In the genomic region with DNA sequence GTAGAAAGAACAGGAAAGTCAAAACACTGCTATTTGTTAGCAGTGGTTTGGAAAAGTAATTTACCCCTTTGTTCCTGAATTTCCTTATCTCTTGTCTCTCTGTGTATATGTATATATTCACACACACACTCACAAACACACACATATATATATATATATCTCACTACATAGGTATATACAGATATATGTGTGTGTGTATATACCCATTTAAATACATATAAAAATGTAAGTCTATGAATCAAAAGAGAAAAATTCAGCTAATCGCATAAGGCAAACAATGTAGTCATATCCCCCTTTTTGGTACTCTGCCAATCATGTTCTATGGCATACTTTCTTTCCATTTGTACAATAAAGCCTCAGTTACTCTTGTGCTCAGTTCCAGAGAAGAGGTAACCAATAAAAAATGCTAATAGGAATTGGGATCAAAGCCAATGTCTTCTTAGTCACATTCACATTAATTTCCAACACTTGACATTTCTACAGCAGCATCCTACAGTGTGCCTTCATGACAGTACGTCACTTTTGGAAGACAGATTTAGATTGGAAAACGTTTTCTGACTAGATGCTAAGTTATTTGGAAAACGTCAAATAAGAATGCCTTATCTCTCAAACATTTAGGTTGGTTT, we compare ENCODE assay signal across 21 cellular contexts.
DNase-seq lines count a peak whose midpoint lies in the region; TF ChIP-seq lines count a peak whose summit lies in the region.
"Had no signal": no experiment of that assay in that cellular context is flagged by ENCODE, and none has a peak within 500 bp of the region (broad histone marks: within the 10 kb centered on the region; RNA-seq: fewer than 3 reads in every experiment).

No MANE protein-coding gene starts in this region.

- in situ Hi-C loops in brain microvascular endothelial cell (cut with HindIII; ENCODE audit: low pct_ligation_motif_present, low sequenced_read_pairs), result no loop called here

- H2AFZ ChIP-seq in mesenchymal stem cell (ENCODE audit: low read depth, low read length), result no peak overlapping the region

- no peak overlapping the region for H3K18ac ChIP-seq in mesenchymal stem cell (ENCODE audit: low read depth in 1 of 2, low read length in 2 of 2)

- H3K27ac ChIP-seq in brain microvascular endothelial cell (no peak overlapping the region), mesenchymal stem cell (ENCODE audit: low read length, poor library complexity, severe bottlenecking) (no peak overlapping the region), prostate gland (no peak overlapping the region)
- H3K27ac ChIP-seq: heart right ventricle, thoracic aorta had no signal

- no peak for TF ChIP-seq POLR2A in prostate gland (IDR thresholded peaks at IDR 0.05)

- H3K4me2 ChIP-seq in mesenchymal stem cell (ENCODE audit: low read length, poor library complexity, severe bottlenecking), result no peak overlapping the region

- no peak overlapping the region for H2BK5ac ChIP-seq in mesenchymal stem cell (ENCODE audit: low read depth, low read length, poor library complexity, severe bottlenecking)

- H2BK15ac ChIP-seq in mesenchymal stem cell (ENCODE audit: low read depth, poor library complexity, severe bottlenecking), result no peak overlapping the region

- POLR2A ChIA-PET in HEK293T (lab: Yijun Ruan, JAX), result no interaction called here

- H3K27me3 ChIP-seq in brain microvascular endothelial cell (replicated peaks) (no peaks in the 10 kb centered on the region), mesenchymal stem cell (ENCODE audit: control insufficient read depth in 1 of 2, insufficient read depth in 1 of 2, low read length in 2 of 2) (no peaks in the 10 kb centered on the region), prostate gland (replicated peaks; ENCODE audit: insufficient read depth) (no peaks in the 10 kb centered on the region)
- H3K27me3 ChIP-seq: heart right ventricle had no signal

- no peak overlapping the region for H3K9ac ChIP-seq in mesenchymal stem cell (ENCODE audit: low read length)

- no peak overlapping the region for H2AK5ac ChIP-seq in mesenchymal stem cell (ENCODE audit: low read length, severe bottlenecking)

- 52% methylated on average over 4 of the region's 4 CpGs for whole genome bisulfite sequencing in mesenchymal stem cell
- 66% methylated on average over 4 of the region's 4 CpGs for WGBS in prostate gland

- H3K4me3 ChIP-seq in brain microvascular endothelial cell (ENCODE audit: low read depth, low read length) (no peak overlapping the region), mesenchymal stem cell (ENCODE audit: insufficient read depth in 1 of 2, low read depth in 1 of 2, low read length in 2 of 2) (no peak overlapping the region), prostate gland (no peak overlapping the region)
- H3K4me3 ChIP-seq: heart right ventricle, thoracic aorta had no signal

- H3K36me3 ChIP-seq in brain microvascular endothelial cell (replicated peaks) (no peaks in the 10 kb centered on the region), mesenchymal stem cell (ENCODE audit: control insufficient read depth in 1 of 2, insufficient read depth in 2 of 2, low read depth in 1 of 2, low read length in 2 of 2) (no peaks in the 10 kb centered on the region), prostate gland (no peaks in the 10 kb centered on the region)
- H3K36me3 ChIP-seq: heart right ventricle, thoracic aorta had no signal

- intact Hi-C loops in prostate gland (cut with DNase I), result loop anchor here (10.0 kb wide), 1 partner anchor 57 kb away; no protein-coding TSS in a partner anchor

- no peak overlapping the region for H3K23ac ChIP-seq in mesenchymal stem cell (ENCODE audit: low read length in 2 of 2)

- no peak overlapping the region for H2BK12ac ChIP-seq in mesenchymal stem cell (ENCODE audit: low read length in 2 of 2)

- CTCF ChIA-PET in HEK293T (lab: Yijun Ruan, JAX), result no interaction called here

- DNase-seq in EL, result peak; percentile 47
- peak; percentile 75 for DNase-seq in NCI-H226
- peak; percentile 65 for DNase-seq in brain microvascular endothelial cell
- peak; percentile 27 for DNase-seq in mesenchymal stem cell
- DNase-seq in NCI-H524 treated with DMSO at 0.1 percent for 48 hours (lab: John Stamatoyannopoulos, UW), result no peak
- no peak for DNase-seq in HEK293T (ENCODE audit: extremely low spot score)
- no peak for DNase-seq in prostate gland (ENCODE audit: low spot score)
- no peak for DNase-seq in GM20000 (ENCODE audit: low spot score)
- DNase-seq: activated CD4-positive, alpha-beta T cell treated with anti-CD3 and anti-CD28 coated beads for 48 hours; activated CD8-positive, alpha-beta memory T cell treated with anti-CD3 and anti-CD28 coated beads, Interleukin-2, amount 10 ng/mL, durations not matched to agents 7 days and 5 days; caudate nucleus; COR-L47; effector CD4-positive, alpha-beta T cell; heart right ventricle; immature natural killer cell; NCI-H2171 treated with DMSO at 0.1 percent for 48 hours; nucleus accumbens; retina; RPMI8226; SW 1271 had no signal

- no peak overlapping the region for H3K14ac ChIP-seq in mesenchymal stem cell (ENCODE audit: low read length in 2 of 2)

- no peak overlapping the region for H2BK120ac ChIP-seq in mesenchymal stem cell (ENCODE audit: low read depth, low read length)

- H3K9me3 ChIP-seq in mesenchymal stem cell (ENCODE audit: control insufficient read depth, low read length), result peaks cover 2% of the 10 kb centered on the region
- H3K9me3 ChIP-seq in prostate gland, result no peaks in the 10 kb centered on the region
- H3K9me3 ChIP-seq: thoracic aorta had no signal

- no peak for TF ChIP-seq CTCF in brain microvascular endothelial cell (IDR thresholded peaks at IDR 0.05; ENCODE audit: low read depth, low read length, missing control alignments)
- TF ChIP-seq CTCF in prostate gland (IDR thresholded peaks at IDR 0.05), result no peak
- no peak for TF ChIP-seq CTCF in GM20000 (IDR thresholded peaks at IDR 0.05; ENCODE audit: extremely low read depth, missing control alignments)

- no peaks in the 10 kb centered on the region for H3K79me1 ChIP-seq in mesenchymal stem cell (replicated peaks; ENCODE audit: low read length, poor library complexity, severe bottlenecking)

- no peak overlapping the region for H4K91ac ChIP-seq in mesenchymal stem cell (ENCODE audit: low read length)

- H4K8ac ChIP-seq in mesenchymal stem cell (ENCODE audit: low read length), result no peak overlapping the region

- no peak overlapping the region for H3K4ac ChIP-seq in mesenchymal stem cell (ENCODE audit: low read depth in 1 of 2, low read length in 2 of 2)

- no peaks in the 10 kb centered on the region for H3K4me1 ChIP-seq in mesenchymal stem cell (ENCODE audit: control insufficient read depth, insufficient read depth, low read depth, low read length)
- no peaks in the 10 kb centered on the region for H3K4me1 ChIP-seq in prostate gland (replicated peaks)
- H3K4me1 ChIP-seq: heart right ventricle had no signal

TF ChIP-seq in HEK293T, 16 proteins besides CTCF, POLR2A, EP300 and RAD21:
- TF ChIP-seq HDGF (IDR thresholded peaks at IDR 0.05; ENCODE audit: borderline replicate concordance), result no peak
- TF ChIP-seq LEF1 (IDR thresholded peaks at IDR 0.05; ENCODE audit: borderline replicate concordance), result no peak
- TF ChIP-seq L3MBTL2 (conservative IDR thresholded peaks at IDR 0.05), result no peak
- no peak for TF ChIP-seq ELF4 (IDR thresholded peaks at IDR 0.05)
- no peak for TF ChIP-seq BHLHE40 (IDR thresholded peaks at IDR 0.05; ENCODE audit: borderline replicate concordance)
- no peak for TF ChIP-seq FOXM1 (IDR thresholded peaks at IDR 0.05; ENCODE audit: borderline replicate concordance)
- TF ChIP-seq TARDBP (IDR thresholded peaks at IDR 0.05), result no peak
- no peak for TF ChIP-seq FOXA1 (IDR thresholded peaks at IDR 0.05)
- no peak for TF ChIP-seq SUZ12 (IDR thresholded peaks at IDR 0.05)
- TF ChIP-seq ARNT (IDR thresholded peaks at IDR 0.05), result no peak
- TF ChIP-seq, protein P1, sequence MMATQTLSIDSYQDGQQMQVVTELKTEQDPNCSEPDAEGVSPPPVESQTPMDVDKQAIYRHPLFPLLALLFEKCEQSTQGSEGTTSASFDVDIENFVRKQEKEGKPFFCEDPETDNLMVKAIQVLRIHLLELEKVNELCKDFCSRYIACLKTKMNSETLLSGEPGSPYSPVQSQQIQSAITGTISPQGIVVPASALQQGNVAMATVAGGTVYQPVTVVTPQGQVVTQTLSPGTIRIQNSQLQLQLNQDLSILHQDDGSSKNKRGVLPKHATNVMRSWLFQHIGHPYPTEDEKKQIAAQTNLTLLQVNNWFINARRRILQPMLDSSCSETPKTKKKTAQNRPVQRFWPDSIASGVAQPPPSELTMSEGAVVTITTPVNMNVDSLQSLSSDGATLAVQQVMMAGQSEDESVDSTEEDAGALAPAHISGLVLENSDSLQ (IDR thresholded peaks at IDR 0.05), result no peak
- TF ChIP-seq ZNF384 (IDR thresholded peaks at IDR 0.05), result no peak

Comparison
In these comparisons a context has a peak if more than half of its experiments do, and no peak if none do; other contexts are left out.
1. DNase-seq: peak in EL (single experiment), NCI-H226 (single experiment), brain microvascular endothelial cell (single experiment) and mesenchymal stem cell (single experiment); none in NCI-H524 treated with DMSO at 0.1 percent for 48 hours (single experiment), HEK293T (single experiment), prostate gland (single experiment) and GM20000 (single experiment).